ENCODE assay signal across 16 cellular contexts in the genomic region with DNA sequence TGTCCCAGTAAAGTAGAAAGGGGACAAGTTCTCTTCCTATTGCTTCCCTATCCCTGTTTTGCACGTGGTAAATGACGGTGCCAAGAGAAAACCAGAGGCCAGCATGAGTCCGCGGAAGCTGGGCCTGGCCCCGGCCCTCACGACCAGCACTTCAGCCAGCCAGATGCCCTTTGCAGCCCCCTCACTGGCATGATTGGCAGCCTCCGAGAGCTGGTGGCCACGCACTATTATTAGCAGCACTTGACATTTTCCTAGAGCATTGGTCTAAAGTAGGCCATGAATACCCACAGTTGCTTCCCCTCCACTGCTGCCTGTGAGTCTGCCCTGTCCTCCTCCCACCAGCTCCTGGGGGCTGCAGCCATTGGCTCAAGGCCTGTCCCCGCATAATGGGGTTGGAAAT.
DNase-seq lines count a peak whose midpoint lies in the region; ATAC-seq and TF ChIP-seq lines count a peak whose summit lies in the region.
"Had no signal": no experiment of that assay in that cellular context is flagged by ENCODE, and none has a peak within 500 bp of the region (broad histone marks: within the 10 kb centered on the region; RNA-seq: fewer than 3 reads in every experiment).

No MANE protein-coding gene starts in this region.

- no peaks in the 10 kb centered on the region for H3K36me3 Mint-ChIP-seq in glutamatergic neuron (ENCODE audit: unreplicated experiment)

- H4K8ac ChIP-seq in trophoblast cell (ENCODE audit: low read depth, low read length) = no peak overlapping the region

- H3K4me2 ChIP-seq in trophoblast cell (ENCODE audit: low read length) = no peak overlapping the region

- H2AK5ac ChIP-seq in trophoblast cell (ENCODE audit: low read length) = no peak overlapping the region

- no peak overlapping the region for H3K4me3 ChIP-seq in trophoblast cell (ENCODE audit: low read depth, low read length)

- no peaks in the 10 kb centered on the region for H3K27me3 ChIP-seq in trophoblast cell (ENCODE audit: insufficient read depth, low read length)

- H3K27ac ChIP-seq in trophoblast cell (ENCODE audit: low read depth, low read length) = no peak overlapping the region

- H3K18ac ChIP-seq in trophoblast cell (ENCODE audit: low read length) = no peak overlapping the region

- peaks cover 8% of the 10 kb centered on the region for H3K9me3 ChIP-seq in trophoblast cell (ENCODE audit: insufficient read depth, low read depth, low read length)
- H3K9me3 ChIP-seq: Caco-2 had no signal

- no peak for TF ChIP-seq CTCF in glutamatergic neuron (IDR thresholded peaks at IDR 0.05; ENCODE audit: partially characterized antibody, unreplicated experiment)

- ATAC-seq in left ventricle myocardium superior (peak; percentile 90), left colon (no peak), HG03457 (IDR thresholded peaks at IDR 0.05; ENCODE audit: unreplicated experiment) (no peak)
- ATAC-seq: PC-3 had no signal

- peaks cover 44% of the 10 kb centered on the region for H3K4me1 Mint-ChIP-seq in glutamatergic neuron (ENCODE audit: low read depth, unreplicated experiment)

- no peak overlapping the region for H3K14ac ChIP-seq in trophoblast cell (ENCODE audit: low read length)

- no peak overlapping the region for H4K91ac ChIP-seq in trophoblast cell (ENCODE audit: low read depth, low read length)

- no peak overlapping the region for H2BK12ac ChIP-seq in trophoblast cell (ENCODE audit: low read length)

- no peak overlapping the region for H3K4ac ChIP-seq in trophoblast cell (ENCODE audit: low read depth, low read length)

- H2AFZ ChIP-seq in trophoblast cell (ENCODE audit: insufficient read depth, low read length, poor library complexity) = no peak overlapping the region

- H3K27me3 Mint-ChIP-seq in glutamatergic neuron (ENCODE audit: unreplicated experiment) = peaks cover 18% of the 10 kb centered on the region

- no peak overlapping the region for H2BK120ac ChIP-seq in trophoblast cell (ENCODE audit: insufficient read depth, low read length, poor library complexity)

- no peaks in the 10 kb centered on the region for H3K79me1 ChIP-seq in trophoblast cell (ENCODE audit: low read length)

- H4K12ac ChIP-seq in trophoblast cell (ENCODE audit: low read depth, low read length) = no peak overlapping the region

- no peaks in the 10 kb centered on the region for H3K79me2 ChIP-seq in trophoblast cell (ENCODE audit: control insufficient read depth, insufficient read depth, low read length, poor library complexity)

- peak; percentile 77 for DNase-seq in NCI-H2227 treated with DMSO at 0.1 percent for 48 hours (lab: John Stamatoyannopoulos, UW)
- no peak for DNase-seq in glutamatergic neuron
- peak; percentile 66 for DNase-seq in left ventricle myocardium superior
- peak; percentile 41 for DNase-seq in retina
- no peak for DNase-seq in left colon
- DNase-seq in trophoblast cell = no peak
- DNase-seq: Caco-2, DMS153, H9, NCI-H1092, NCI-H146, NCI-H2081, NCI-H226, NCI-H526, PC-3 had no signal

- no CpG with 5 or more reads among the region's 9 CpGs for WGBS in trophoblast cell (ENCODE audit: extremely low coverage, insufficient coverage, insufficient read length)

- peak overlapping the region; percentile 97 for H3K27ac Mint-ChIP-seq in glutamatergic neuron (ENCODE audit: unreplicated experiment)

- peaks cover 17% of the 10 kb centered on the region for H3K9me3 Mint-ChIP-seq in glutamatergic neuron (ENCODE audit: unreplicated experiment)
- H3K9me3 Mint-ChIP-seq: H9 had no signal

- H3K9ac ChIP-seq in trophoblast cell (ENCODE audit: low read length) = no peak overlapping the region

- intact Hi-C loops in left ventricle myocardium superior (cut with micrococcal nuclease) = no loop called here
- intact Hi-C loops in left colon (cut with DNase I, micrococcal nuclease) = no loop called here

- H3K23ac ChIP-seq in trophoblast cell (ENCODE audit: low read length) = no peak overlapping the region

- no peaks in the 10 kb centered on the region for H3K36me3 ChIP-seq in trophoblast cell (ENCODE audit: control insufficient read depth in 1 of 2, insufficient read depth in 2 of 2, low read length in 2 of 2)

- H2BK5ac ChIP-seq in trophoblast cell (ENCODE audit: low read depth, low read length, poor library complexity) = no peak overlapping the region

- no peaks in the 10 kb centered on the region for H3K4me1 ChIP-seq in trophoblast cell (ENCODE audit: control insufficient read depth in 1 of 2, insufficient read depth in 2 of 2, low read length in 2 of 2)
- H3K4me1 ChIP-seq: Caco-2 had no signal

- peak overlapping the region; percentile 78 for H3K4me3 Mint-ChIP-seq in glutamatergic neuron (ENCODE audit: unreplicated experiment)

Comparison
In these comparisons a context has a peak if more than half of its experiments do, and no peak if none do; other contexts are left out.
1. DNase-seq: peak in NCI-H2227 treated with DMSO at 0.1 percent for 48 hours (single experiment), left ventricle myocardium superior (single experiment) and retina (single experiment); none in glutamatergic neuron (single experiment), left colon (0 of 2) and trophoblast cell (0 of 2).